20 cellular contexts compared by ENCODE assay signal in the genomic region with DNA sequence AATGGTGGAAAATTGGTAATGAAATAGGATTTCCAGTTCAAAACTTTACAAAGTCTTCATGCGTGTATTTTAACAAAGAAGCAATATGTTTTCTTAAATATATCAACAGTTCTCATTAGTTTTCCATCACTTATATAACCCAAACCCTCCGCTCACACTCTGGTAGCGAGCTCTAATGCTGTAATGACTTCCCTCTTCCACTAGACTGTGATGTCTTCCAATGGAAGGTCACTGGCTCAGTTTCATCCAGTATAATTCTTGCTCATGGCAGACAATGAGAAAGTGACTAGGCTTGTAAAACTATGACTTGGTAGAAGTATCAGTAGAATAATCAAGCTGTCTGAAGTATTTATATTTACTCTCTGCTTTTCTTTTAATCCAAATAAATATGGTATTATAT. TPM values are rescaled to one million over a fixed set of nuclear protein-coding genes. Genes with fewer than 3 reads are reported as not detected.
DNase-seq lines count a peak whose midpoint lies in the region; ATAC-seq and TF ChIP-seq lines count a peak whose summit lies in the region.
"Had no signal": no experiment of that assay in that cellular context is flagged by ENCODE, and none has a peak within 500 bp of the region (broad histone marks: within the 10 kb centered on the region; RNA-seq: fewer than 3 reads in every experiment).

No MANE protein-coding gene starts in this region.

- TF ChIP-seq CTCF in GM12874 (IDR thresholded peaks at IDR 0.05; ENCODE audit: insufficient read depth, low read depth, low read length) (0 out of 2 replicates have a peak, but pooled peaks have one; percentile 8), epithelial cell of proximal tubule (conservative IDR thresholded peaks at IDR 0.05; ENCODE audit: low read depth, low read length) (peak; percentile 20)

- DNase-seq in ACHN (peak; percentile 8), OCI-M1 (lab: John Stamatoyannopoulos, UW) (peak; percentile 5), epithelial cell of proximal tubule (ENCODE audit: low read depth) (no peak), retina (no peak), AG08396 (ENCODE audit: low spot score) (no peak)
- DNase-seq: activated CD8-positive, alpha-beta T cell treated with anti-CD3 and anti-CD28 coated beads, Interleukin-2, amount 10 ng/mL, durations not matched to agents 7 days and 5 days; amygdala; DMS153; head of caudate nucleus; Karpas-422; kidney glomerular epithelial cell; NCI-H1694 treated with DMSO at 0.1 percent for 48 hours; NCI-H748 treated with DMSO at 0.1 percent for 48 hours; nucleus accumbens; transverse colon had no signal

- in situ Hi-C loops in ACHN (cut with HindIII; ENCODE audit: low pct_ligation_motif_present, low pct_unique_long_range_greater_than_20kb, low sequenced_read_pairs): no loop called here

- no peak for ATAC-seq in GM21423 (IDR thresholded peaks at IDR 0.05; ENCODE audit: unreplicated experiment)
- ATAC-seq in HG02840 (IDR thresholded peaks at IDR 0.05; ENCODE audit: low FRiP score, unreplicated experiment): no peak
- ATAC-seq: activated CD8-positive, alpha-beta T cell treated with anti-CD3 and anti-CD28 coated beads, Interleukin-2, amount 10 ng/mL, durations not matched to agents 7 days and 5 days; stimulated activated effector memory CD8-positive, alpha-beta T cell treated with anti-CD3 and anti-CD28 coated beads, Interleukin-12 subunit alpha, Interleukin-12 subunit beta, amount 100 ng/mL, for 72 hours had no signal

- no peak overlapping the region for H3K4me3 ChIP-seq in epithelial cell of proximal tubule (ENCODE audit: low read depth, low read length)
- H3K4me3 ChIP-seq: SJCRH30, transverse colon had no signal

RNA-seq across cellular contexts. Expression of gene NETO2, which starts 32.8 kb away (rescaled TPM):
- total RNA-seq in epithelial cell of proximal tubule: 41.2 and 73.9 TPM in 2 replicates

Comparison
In these comparisons a context has a peak if more than half of its experiments do, and no peak if none do; other contexts are left out.
1. DNase-seq: peak in ACHN (single experiment) and OCI-M1 (single experiment); none in epithelial cell of proximal tubule (single experiment), retina (single experiment) and AG08396 (single experiment).